In the genomic region with DNA sequence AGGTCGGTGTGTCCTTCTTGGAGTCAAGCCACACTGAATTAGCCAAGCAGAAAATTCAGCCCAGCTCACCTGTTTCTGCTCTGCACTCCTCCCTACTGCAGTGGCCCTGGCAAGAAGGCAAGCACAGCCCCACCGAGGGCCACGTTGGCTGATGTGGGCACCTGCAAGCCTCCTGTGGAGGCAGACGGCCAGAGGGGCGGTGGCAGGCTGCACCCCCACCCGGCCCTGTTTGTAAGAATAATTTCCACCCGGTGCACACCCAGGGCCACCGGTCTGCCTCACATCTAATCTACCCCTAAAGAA, we compare ENCODE assay signal across 16 cellular contexts. TPM values are rescaled to one million over a fixed set of nuclear protein-coding genes. Genes with fewer than 3 reads are reported as not detected.
DNase-seq lines count a peak whose midpoint lies in the region; ATAC-seq and TF ChIP-seq lines count a peak whose summit lies in the region.
"Had no signal": no experiment of that assay in that cellular context is flagged by ENCODE, and none has a peak within 500 bp of the region (broad histone marks: within the 10 kb centered on the region; RNA-seq: fewer than 3 reads in every experiment).

No MANE protein-coding gene starts in this region.

- H3K27me3 ChIP-seq in spleen (replicated peaks in 1 of 7), result peaks cover 0 to 60% (median 0%) of the 10 kb centered on the region in 7 donors

- H3K4me1 Mint-ChIP-seq in activated naive CD8-positive, alpha-beta T cell treated with anti-CD3 and anti-CD28 coated beads, Interleukin-2, amount 10 ng/mL, durations not matched to agents 7 days and 5 days, result no peaks in the 10 kb centered on the region
- no peaks in the 10 kb centered on the region for H3K4me1 Mint-ChIP-seq in activated naive CD8-positive, alpha-beta T cell treated with anti-CD3 and anti-CD28 coated beads, Interleukin-2, amount 50 U/mL, for 24 hours
- H3K4me1 Mint-ChIP-seq: CD14-positive monocyte, GM23338 had no signal

- H3K27me3 Mint-ChIP-seq in activated naive CD8-positive, alpha-beta T cell treated with anti-CD3 and anti-CD28 coated beads, Interleukin-2, amount 10 ng/mL, durations not matched to agents 7 days and 5 days, result no peaks in the 10 kb centered on the region
- H3K27me3 Mint-ChIP-seq in activated naive CD8-positive, alpha-beta T cell treated with anti-CD3 and anti-CD28 coated beads, Interleukin-2, amount 50 U/mL, for 24 hours, result peaks cover 14% of the 10 kb centered on the region

- H3K4me3 ChIP-seq in spleen, result no peak overlapping the region
- H3K4me3 ChIP-seq: GM12878, GM23338 had no signal

- no peaks in the 10 kb centered on the region for H3K36me3 ChIP-seq in spleen

- H3K27ac Mint-ChIP-seq in activated naive CD8-positive, alpha-beta T cell treated with anti-CD3 and anti-CD28 coated beads, Interleukin-2, amount 10 ng/mL, durations not matched to agents 7 days and 5 days, result no peak overlapping the region
- no peak overlapping the region for H3K27ac Mint-ChIP-seq in activated naive CD8-positive, alpha-beta T cell treated with anti-CD3 and anti-CD28 coated beads, Interleukin-2, amount 50 U/mL, for 24 hours
- H3K27ac Mint-ChIP-seq: CD14-positive monocyte; CD8-positive, alpha-beta T cell; GM23338 had no signal

- TF ChIP-seq POLR2A in spleen (IDR thresholded peaks at IDR 0.05), result no peak

- POLR2A ChIA-PET in activated naive CD8-positive, alpha-beta T cell treated with anti-CD3 and anti-CD28 coated beads, Interleukin-2, amount 10 ng/mL, durations not matched to agents 7 days and 5 days (lab: Charles Lee), result no interaction called here

- H3K27ac ChIP-seq in spleen, result no peak overlapping the region
- H3K27ac ChIP-seq: 22Rv1, HL-60 had no signal

- peaks cover 0 to 5% (median 0%) of the 10 kb centered on the region in 8 donors for H3K9me3 ChIP-seq in spleen
- H3K9me3 ChIP-seq: Caco-2 had no signal

- no peaks in the 10 kb centered on the region for H3K4me1 ChIP-seq in spleen
- H3K4me1 ChIP-seq: Caco-2 had no signal

- 67 to 80% (median 74%) methylated on average over 6 to 8 of the region's 8 CpGs for WGBS in spleen, 5 donors

- intact Hi-C loops in spleen (cut with DNase I; ENCODE audit: low total_unique reads), result no loop called here

- no peaks in the 10 kb centered on the region for H3K36me3 Mint-ChIP-seq in activated naive CD8-positive, alpha-beta T cell treated with anti-CD3 and anti-CD28 coated beads, Interleukin-2, amount 10 ng/mL, durations not matched to agents 7 days and 5 days
- no peaks in the 10 kb centered on the region for H3K36me3 Mint-ChIP-seq in activated naive CD8-positive, alpha-beta T cell treated with anti-CD3 and anti-CD28 coated beads, Interleukin-2, amount 50 U/mL, for 24 hours (ENCODE audit: low read depth)
- H3K36me3 Mint-ChIP-seq: CD14-positive monocyte; CD8-positive, alpha-beta T cell had no signal

- DNase-seq in DMS79 treated with DMSO at 0.1 percent for 48 hours (lab: John Stamatoyannopoulos, UW) (peak; percentile 40), DMS79 (lab: John Stamatoyannopoulos, UW) (no peak), cerebellum (ENCODE audit: low spot score) (peak; percentile 55), spleen (peak; percentile 62), NCI-H1694 treated with DMSO at 0.1 percent for 48 hours (lab: John Stamatoyannopoulos, UW) (no peak), NCI-H1694 (lab: John Stamatoyannopoulos, UW) (no peak)
- peak; percentile 4 for DNase-seq in activated naive CD8-positive, alpha-beta T cell treated with anti-CD3 and anti-CD28 coated beads, Interleukin-2, amount 10 ng/mL, durations not matched to agents 7 days and 5 days
- DNase-seq in activated naive CD8-positive, alpha-beta T cell treated with anti-CD3 and anti-CD28 coated beads, Interleukin-2, amount 50 U/mL, for 24 hours, result no peak
- DNase-seq: Caco-2; CD8-positive, alpha-beta T cell had no signal

- no peak for TF ChIP-seq CTCF in spleen (IDR thresholded peaks at IDR 0.05 in 8 of 11, conservative IDR thresholded peaks at IDR 0.05 in 3 of 11)

- ATAC-seq in activated naive CD8-positive, alpha-beta T cell treated with anti-CD3 and anti-CD28 coated beads, Interleukin-2, amount 10 ng/mL, durations not matched to agents 7 days and 5 days (ENCODE audit: low read depth), result no peak
- ATAC-seq in activated naive CD8-positive, alpha-beta T cell treated with anti-CD3 and anti-CD28 coated beads, Interleukin-2, amount 50 U/mL, for 24 hours, result no peak
- ATAC-seq: CD8-positive, alpha-beta T cell; GM12878; GM23338 had no signal

- no peak overlapping the region for H3K4me3 Mint-ChIP-seq in activated naive CD8-positive, alpha-beta T cell treated with anti-CD3 and anti-CD28 coated beads, Interleukin-2, amount 10 ng/mL, durations not matched to agents 7 days and 5 days
- no peak overlapping the region for H3K4me3 Mint-ChIP-seq in activated naive CD8-positive, alpha-beta T cell treated with anti-CD3 and anti-CD28 coated beads, Interleukin-2, amount 50 U/mL, for 24 hours
- H3K4me3 Mint-ChIP-seq: CD14-positive monocyte; CD8-positive, alpha-beta T cell; GM23338 had no signal

- H3K9me3 Mint-ChIP-seq in activated naive CD8-positive, alpha-beta T cell treated with anti-CD3 and anti-CD28 coated beads, Interleukin-2, amount 10 ng/mL, durations not matched to agents 7 days and 5 days, result no peaks in the 10 kb centered on the region
- H3K9me3 Mint-ChIP-seq in activated naive CD8-positive, alpha-beta T cell treated with anti-CD3 and anti-CD28 coated beads, Interleukin-2, amount 50 U/mL, for 24 hours, result peaks cover 4% of the 10 kb centered on the region
- H3K9me3 Mint-ChIP-seq: CD8-positive, alpha-beta T cell had no signal

RNA-seq across cellular contexts. Expression of gene PPP2R2C, which starts 18.8 kb away (rescaled TPM):
- not detected for total RNA-seq in activated naive CD8-positive, alpha-beta T cell treated with anti-CD3 and anti-CD28 coated beads, Interleukin-2, amount 10 ng/mL, durations not matched to agents 7 days and 5 days
- 80.5 TPM for total RNA-seq in cerebellum
- 1 to 10 TPM in 1 of 7 donors, under 1 TPM in 5, not detected in 1; 0.23 to 1.3 (median 0.47) TPM for total RNA-seq in spleen
- polyA plus RNA-seq in spleen, result under 1 TPM; 0.07 to 0.19 (median 0.14) TPM
- total RNA-seq: A673; Caco-2; CD8-positive, alpha-beta T cell had no signal
- polyA plus RNA-seq: CD14-positive monocyte had no signal

Comparison
In these comparisons a context has a peak if more than half of its experiments do, and no peak if none do; other contexts are left out.
1. DNase-seq: peak in DMS79 treated with DMSO at 0.1 percent for 48 hours (single experiment), activated naive CD8-positive, alpha-beta T cell treated with anti-CD3 and anti-CD28 coated beads, Interleukin-2, amount 10 ng/mL, durations not matched to agents 7 days and 5 days (single experiment), cerebellum (single experiment) and spleen (single experiment); none in DMS79 (single experiment), activated naive CD8-positive, alpha-beta T cell treated with anti-CD3 and anti-CD28 coated beads, Interleukin-2, amount 50 U/mL, for 24 hours (single experiment), NCI-H1694 treated with DMSO at 0.1 percent for 48 hours (single experiment) and NCI-H1694 (single experiment).
2. RNA of gene PPP2R2C, which starts 18.8 kb away (total RNA-seq): 80.5 TPM in cerebellum (single experiment); 0.23 to 1.3 TPM in spleen and not detected in activated naive CD8-positive, alpha-beta T cell treated with anti-CD3 and anti-CD28 coated beads, Interleukin-2, amount 10 ng/mL, durations not matched to agents 7 days and 5 days; every median in the first group is over 10 times any median in the second.